ENCODE assay signal across 8 cellular contexts in the genomic region with DNA sequence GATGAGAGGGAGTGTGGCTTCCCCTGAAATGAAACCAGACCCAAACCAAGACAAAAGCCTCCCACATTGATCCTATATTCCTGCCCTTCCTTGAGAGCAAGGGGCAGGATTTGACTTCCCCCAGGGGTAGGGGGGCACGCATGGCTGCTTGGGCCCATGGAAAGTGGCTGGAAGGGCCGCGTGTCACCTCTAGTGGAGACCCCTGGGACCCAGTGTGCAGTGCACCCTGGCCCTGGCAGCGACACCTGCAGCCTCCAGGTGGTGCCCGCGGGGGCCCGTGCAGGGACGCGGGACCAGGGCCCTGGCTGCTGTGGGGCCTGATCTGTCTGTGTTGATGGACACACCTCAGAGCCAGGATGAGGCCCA. TPM values are rescaled to one million over a fixed set of nuclear protein-coding genes. Genes with fewer than 3 reads are reported as not detected.
DNase-seq lines count a peak whose midpoint lies in the region; ATAC-seq and TF ChIP-seq lines count a peak whose summit lies in the region.

No MANE protein-coding gene starts in this region.

- TF ChIP-seq CTCF in hepatocyte (IDR thresholded peaks at IDR 0.05; ENCODE audit: poor library complexity) (no peak), transverse colon (IDR thresholded peaks at IDR 0.05) (peak in 4 of 5 experiments; percentile 39 to 85 (median 52))

- H3K27ac ChIP-seq in SJSA1, result peak overlapping the region; percentile 89; the same call in 1 of the 2 replicates
- H3K27ac ChIP-seq in hepatocyte, result peak overlapping the region; percentile 94
- H3K27ac ChIP-seq in transverse colon, result peak overlapping the region; percentile 91 to 95 (median 94)

- no peaks in the 10 kb centered on the region for H3K9me3 ChIP-seq in SJSA1 (replicated peaks)
- H3K9me3 ChIP-seq in hepatocyte (ENCODE audit: low read depth), result no peaks in the 10 kb centered on the region
- no peaks in the 10 kb centered on the region for H3K9me3 ChIP-seq in transverse colon

- 75% methylated on average over 9 of the region's 9 CpGs for WGBS in hepatocyte (ENCODE audit: low lambda C conversion rate, missing lambda C conversion rate)
- WGBS in transverse colon (ENCODE audit: low coverage in 1 of 2), 2 donors, result 35% methylated on average over 9 of the region's 9 CpGs; no CpG with 5 or more reads in 1 of the 2 donors

- TF ChIP-seq POLR2A in transverse colon (IDR thresholded peaks at IDR 0.05), result no peak

- H3K9me2 ChIP-seq in hepatocyte (replicated peaks; ENCODE audit: insufficient read depth), result no peaks in the 10 kb centered on the region

- TF ChIP-seq EP300 in transverse colon (IDR thresholded peaks at IDR 0.05; ENCODE audit: low read depth), result no peak

- H3K36me3 ChIP-seq in SJSA1 (no peaks in the 10 kb centered on the region), hepatocyte (replicated peaks; ENCODE audit: insufficient read depth, low read depth) (no peaks in the 10 kb centered on the region), transverse colon (no peaks in the 10 kb centered on the region)

- in situ Hi-C loops in transverse colon (cut with MboI; ENCODE audit: low pct_ligation_motif_present in 1 of 4, low pct_unique_long_range_greater_than_20kb in 1 of 4, low sequenced_read_pairs in 3 of 4), result no loop called here

- peaks cover 89% of the 10 kb centered on the region for H3K4me1 ChIP-seq in SJSA1 (replicated peaks)
- H3K4me1 ChIP-seq in hepatocyte (ENCODE audit: insufficient read depth), result peaks cover 23% of the 10 kb centered on the region
- H3K4me1 ChIP-seq in transverse colon, result peaks cover 22 to 33% (median 27%) of the 10 kb centered on the region in 4 donors

- DNase-seq in SHP77 (lab: John Stamatoyannopoulos, UW) (peak; percentile 52 to 73), SHP77 treated with DMSO at 0.1 percent for 48 hours (lab: John Stamatoyannopoulos, UW) (no peak), SJSA1 (ENCODE audit: low read depth in 1 of 2, low spot score in 2 of 2) (no peak), hepatocyte (ENCODE audit: low spot score) (peak; percentile 33), transverse colon (peak; percentile 78), mesenteric fat pad (ENCODE audit: low spot score) (no peak), T-helper 9 cell (no peak)

- peak; percentile 36 for ATAC-seq in HG02938 (IDR thresholded peaks at IDR 0.05; ENCODE audit: unreplicated experiment)

- H3K4me3 ChIP-seq in SJSA1 (no peak overlapping the region), hepatocyte (no peak overlapping the region), transverse colon (peak overlapping the region in 2 of 4 donors; percentile 15 to 20)

- H3K27me3 ChIP-seq in SJSA1 (replicated peaks) (no peaks in the 10 kb centered on the region), hepatocyte (no peaks in the 10 kb centered on the region), transverse colon (no peaks in the 10 kb centered on the region)

- intact Hi-C loops in transverse colon (cut with DNase I; ENCODE audit: low total_unique reads), result no loop called here

- H3K4me2 ChIP-seq in hepatocyte, result no peak overlapping the region

- no peak overlapping the region for H2AFZ ChIP-seq in hepatocyte

- H3K79me2 ChIP-seq in hepatocyte, result no peaks in the 10 kb centered on the region

- H4K20me1 ChIP-seq in hepatocyte (ENCODE audit: insufficient read depth, poor library complexity, severe bottlenecking), result no peaks in the 10 kb centered on the region

RNA-seq across cellular contexts. Expression of a gene that starts 18.0 kb away (rescaled TPM):
- 6.0 and 13.3 TPM in 2 replicates for total RNA-seq in SJSA1 (2014; rRNA removed; shearing (Covaris generic))
- total RNA-seq in hepatocyte, result 25.8 and 26.7 TPM in 2 replicates
- polyA plus RNA-seq in hepatocyte, result 87.3 and 99.0 TPM in 2 replicates
- total RNA-seq in transverse colon, result 100 to 1,000 TPM in 1 of 4 donors, 10 to 100 TPM in 3; 13.7 to 375 (median 60.0) TPM
- total RNA-seq in mesenteric fat pad, result 44.4 TPM

Comparison
In these comparisons a context has a peak if more than half of its experiments do, and no peak if none do; other contexts are left out.
1. DNase-seq: peak in SHP77 (2 of 2), hepatocyte (single experiment) and transverse colon (single experiment); none in SHP77 treated with DMSO at 0.1 percent for 48 hours (single experiment), SJSA1 (0 of 2), mesenteric fat pad (single experiment) and T-helper 9 cell (single experiment).
2. Peak in every context shown above with its lines, with median percentiles within 50 percentile points of each other: H3K27ac ChIP-seq.